ENCODE assay signal across 1 cellular context in the genomic region with DNA sequence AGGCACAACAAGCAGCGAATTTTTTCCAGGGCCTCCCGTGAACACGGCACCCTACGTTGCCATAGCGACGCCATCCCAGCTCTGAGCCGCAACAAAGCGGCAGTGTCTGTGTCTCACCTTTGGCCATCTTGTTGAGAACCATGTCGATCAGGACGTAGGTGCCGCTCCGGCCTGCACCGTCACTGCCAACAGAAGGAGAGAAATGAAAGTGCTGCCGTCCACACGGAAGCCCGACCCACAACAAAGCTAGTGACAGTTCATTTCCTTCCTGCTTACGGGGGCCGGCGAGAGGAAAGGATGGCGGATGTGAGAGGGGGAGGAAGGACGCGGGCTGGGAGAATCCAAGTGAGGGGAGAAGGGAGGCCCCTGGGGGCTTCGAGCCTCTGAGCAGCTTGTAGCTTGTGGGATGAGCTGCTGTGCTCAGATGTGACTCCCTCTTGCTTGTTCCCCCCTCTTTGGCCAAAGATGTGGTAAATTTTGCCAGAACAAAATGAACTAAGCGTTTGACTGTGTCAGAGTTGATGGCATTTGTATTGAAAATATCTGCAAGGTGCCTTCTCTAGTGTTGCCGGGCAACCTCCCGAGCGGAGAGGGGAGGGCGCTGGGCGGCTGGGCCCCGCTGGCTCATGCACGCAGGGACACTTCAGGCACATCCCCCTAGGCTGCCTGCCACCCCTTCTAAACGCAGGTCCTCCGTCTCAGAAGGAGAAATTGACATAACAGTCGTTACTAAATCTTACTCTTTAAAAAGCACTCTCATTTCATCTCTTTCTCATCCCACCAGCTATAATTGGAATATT.
TF ChIP-seq lines count a peak whose summit lies in the region.

No MANE protein-coding gene starts in this region.

TF ChIP-seq in HepG2, 621 proteins besides CTCF, POLR2A, EP300 and RAD21 (continued from another document and continues in another):
- TF ChIP-seq BCL3 (CRISPR knock-in tag; IDR thresholded peaks at IDR 0.05) (0 out of 2 replicates have a peak, but pooled peaks have one; percentile 46), ZNF614 (CRISPR knock-in tag; IDR thresholded peaks at IDR 0.05; ENCODE audit: borderline replicate concordance) (no peak), ZNF296 (CRISPR knock-in tag; conservative IDR thresholded peaks at IDR 0.05) (no peak), ZFX (CRISPR knock-in tag; IDR thresholded peaks at IDR 0.05; ENCODE audit: low read depth) (peak; percentile 83), KDM5B (CRISPR knock-in tag; IDR thresholded peaks at IDR 0.05; ENCODE audit: borderline replicate concordance) (no peak; the same call in 1 of the 2 replicates), ZNF574 (CRISPR knock-in tag; IDR thresholded peaks at IDR 0.05) (no peak), EZH2 (conservative IDR thresholded peaks at IDR 0.05; ENCODE audit: low read depth, low read length) (no peak), ZNF558 (CRISPR knock-in tag; IDR thresholded peaks at IDR 0.05; ENCODE audit: borderline replicate concordance) (no peak), ZNF644 (CRISPR knock-in tag; IDR thresholded peaks at IDR 0.05; ENCODE audit: low read depth) (no peak), RFX1 (IDR thresholded peaks at IDR 0.05) (peak; percentile 87), REXO4 (CRISPR knock-in tag; IDR thresholded peaks at IDR 0.05; ENCODE audit: borderline replicate concordance) (no peak), ZIK1 (CRISPR knock-in tag; IDR thresholded peaks at IDR 0.05; ENCODE audit: borderline replicate concordance, low read depth) (no peak), RARA (CRISPR knock-in tag; IDR thresholded peaks at IDR 0.05) (peak; percentile 29; the same call in 1 of the 2 replicates), ZNF660 (CRISPR knock-in tag; IDR thresholded peaks at IDR 0.05; ENCODE audit: borderline replicate concordance, low read depth) (no peak), FOXA3 (CRISPR knock-in tag; IDR thresholded peaks at IDR 0.05) (no peak), GABPB1 (CRISPR knock-in tag; IDR thresholded peaks at IDR 0.05) (peak; percentile 30; the same call in 1 of the 2 replicates), U2AF2 (IDR thresholded peaks at IDR 0.05; ENCODE audit: low read depth, low read length) (peak; percentile 91), ZNF550 (CRISPR knock-in tag; IDR thresholded peaks at IDR 0.05; ENCODE audit: borderline replicate concordance) (no peak), ZNF24 (IDR thresholded peaks at IDR 0.05) (no peak), NFE2 (CRISPR knock-in tag; IDR thresholded peaks at IDR 0.05) (no peak), ZNF687 (CRISPR knock-in tag; IDR thresholded peaks at IDR 0.05) (peak; percentile 91), ZNF768 (CRISPR knock-in tag; IDR thresholded peaks at IDR 0.05) (no peak), ZNF501 (CRISPR knock-in tag; IDR thresholded peaks at IDR 0.05) (0 out of 2 replicates have a peak, but pooled peaks have one; percentile 23), ZNF883 (CRISPR knock-in tag; IDR thresholded peaks at IDR 0.05; ENCODE audit: not compliant biosample characterization) (peak; percentile 11), E2F5 (CRISPR knock-in tag; conservative IDR thresholded peaks at IDR 0.05) (no peak), HNF1B (CRISPR knock-in tag; IDR thresholded peaks at IDR 0.05) (peak; percentile 61; the same call in 1 of the 2 replicates), ZNF136 (CRISPR knock-in tag; IDR thresholded peaks at IDR 0.05; ENCODE audit: low read depth) (peak; percentile 37; the same call in 1 of the 2 replicates), ZNF232 (CRISPR knock-in tag; IDR thresholded peaks at IDR 0.05; ENCODE audit: borderline replicate concordance) (no peak), ZKSCAN8 (CRISPR knock-in tag; IDR thresholded peaks at IDR 0.05; ENCODE audit: borderline replicate concordance) (0 out of 2 replicates have a peak, but pooled peaks have one; percentile 20), PHB2 (IDR thresholded peaks at IDR 0.05; ENCODE audit: partially characterized antibody) (no peak), SP5 (CRISPR knock-in tag; IDR thresholded peaks at IDR 0.05; ENCODE audit: borderline replicate concordance, low read depth) (no peak), BRCA1 (CRISPR knock-in tag; IDR thresholded peaks at IDR 0.05) (no peak), ZNF333 (CRISPR knock-in tag; IDR thresholded peaks at IDR 0.05; ENCODE audit: borderline replicate concordance) (no peak)
- TF ChIP-seq, protein P1, sequence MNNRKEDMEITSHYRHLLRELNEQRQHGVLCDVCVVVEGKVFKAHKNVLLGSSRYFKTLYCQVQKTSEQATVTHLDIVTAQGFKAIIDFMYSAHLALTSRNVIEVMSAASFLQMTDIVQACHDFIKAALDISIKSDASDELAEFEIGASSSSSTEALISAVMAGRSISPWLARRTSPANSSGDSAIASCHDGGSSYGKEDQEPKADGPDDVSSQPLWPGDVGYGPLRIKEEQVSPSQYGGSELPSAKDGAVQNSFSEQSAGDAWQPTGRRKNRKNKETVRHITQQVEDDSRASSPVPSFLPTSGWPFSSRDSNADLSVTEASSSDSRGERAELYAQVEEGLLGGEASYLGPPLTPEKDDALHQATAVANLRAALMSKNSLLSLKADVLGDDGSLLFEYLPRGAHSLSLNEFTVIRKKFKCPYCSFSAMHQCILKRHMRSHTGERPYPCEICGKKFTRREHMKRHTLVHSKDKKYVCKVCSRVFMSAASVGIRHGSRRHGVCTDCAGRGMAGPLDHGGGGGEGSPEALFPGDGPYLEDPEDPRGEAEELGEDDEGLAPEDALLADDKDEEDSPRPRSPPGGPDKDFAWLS (CRISPR knock-in tag; IDR thresholded peaks at IDR 0.05; ENCODE audit: borderline replicate concordance): no peak
- TF ChIP-seq, protein P2, sequence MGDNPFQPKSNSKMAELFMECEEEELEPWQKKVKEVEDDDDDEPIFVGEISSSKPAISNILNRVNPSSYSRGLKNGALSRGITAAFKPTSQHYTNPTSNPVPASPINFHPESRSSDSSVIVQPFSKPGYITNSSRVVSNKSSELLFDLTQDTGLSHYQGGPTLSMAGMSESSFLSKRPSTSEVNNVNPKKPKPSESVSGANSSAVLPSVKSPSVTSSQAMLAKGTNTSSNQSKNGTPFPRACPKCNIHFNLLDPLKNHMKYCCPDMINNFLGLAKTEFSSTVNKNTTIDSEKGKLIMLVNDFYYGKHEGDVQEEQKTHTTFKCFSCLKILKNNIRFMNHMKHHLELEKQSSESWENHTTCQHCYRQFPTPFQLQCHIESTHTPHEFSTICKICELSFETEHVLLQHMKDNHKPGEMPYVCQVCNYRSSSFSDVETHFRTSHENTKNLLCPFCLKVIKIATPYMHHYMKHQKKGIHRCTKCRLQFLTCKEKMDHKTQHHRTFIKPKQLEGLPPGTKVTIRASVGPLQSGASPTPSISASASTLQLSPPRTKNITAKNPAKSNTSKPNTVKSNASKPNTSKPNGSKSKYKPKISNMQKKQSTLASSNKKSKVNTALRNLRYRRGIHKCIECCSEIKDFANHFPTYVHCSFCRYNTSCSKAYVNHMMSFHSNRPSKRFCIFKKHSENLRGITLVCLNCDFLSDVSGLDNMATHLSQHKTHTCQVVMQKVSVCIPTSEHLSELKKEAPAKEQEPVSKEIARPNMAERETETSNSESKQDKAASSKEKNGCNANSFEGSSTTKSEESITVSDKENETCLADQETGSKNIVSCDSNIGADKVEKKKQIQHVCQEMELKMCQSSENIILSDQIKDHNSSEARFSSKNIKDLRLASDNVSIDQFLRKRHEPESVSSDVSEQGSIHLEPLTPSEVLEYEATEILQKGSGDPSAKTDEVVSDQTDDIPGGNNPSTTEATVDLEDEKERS (CRISPR knock-in tag; IDR thresholded peaks at IDR 0.05): no peak
- TF ChIP-seq, protein P3, sequence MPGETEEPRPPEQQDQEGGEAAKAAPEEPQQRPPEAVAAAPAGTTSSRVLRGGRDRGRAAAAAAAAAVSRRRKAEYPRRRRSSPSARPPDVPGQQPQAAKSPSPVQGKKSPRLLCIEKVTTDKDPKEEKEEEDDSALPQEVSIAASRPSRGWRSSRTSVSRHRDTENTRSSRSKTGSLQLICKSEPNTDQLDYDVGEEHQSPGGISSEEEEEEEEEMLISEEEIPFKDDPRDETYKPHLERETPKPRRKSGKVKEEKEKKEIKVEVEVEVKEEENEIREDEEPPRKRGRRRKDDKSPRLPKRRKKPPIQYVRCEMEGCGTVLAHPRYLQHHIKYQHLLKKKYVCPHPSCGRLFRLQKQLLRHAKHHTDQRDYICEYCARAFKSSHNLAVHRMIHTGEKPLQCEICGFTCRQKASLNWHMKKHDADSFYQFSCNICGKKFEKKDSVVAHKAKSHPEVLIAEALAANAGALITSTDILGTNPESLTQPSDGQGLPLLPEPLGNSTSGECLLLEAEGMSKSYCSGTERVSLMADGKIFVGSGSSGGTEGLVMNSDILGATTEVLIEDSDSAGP (CRISPR knock-in tag; IDR thresholded peaks at IDR 0.05; ENCODE audit: borderline replicate concordance): peak; percentile 51; the same call in 1 of the 2 replicates
- TF ChIP-seq, protein P4, sequence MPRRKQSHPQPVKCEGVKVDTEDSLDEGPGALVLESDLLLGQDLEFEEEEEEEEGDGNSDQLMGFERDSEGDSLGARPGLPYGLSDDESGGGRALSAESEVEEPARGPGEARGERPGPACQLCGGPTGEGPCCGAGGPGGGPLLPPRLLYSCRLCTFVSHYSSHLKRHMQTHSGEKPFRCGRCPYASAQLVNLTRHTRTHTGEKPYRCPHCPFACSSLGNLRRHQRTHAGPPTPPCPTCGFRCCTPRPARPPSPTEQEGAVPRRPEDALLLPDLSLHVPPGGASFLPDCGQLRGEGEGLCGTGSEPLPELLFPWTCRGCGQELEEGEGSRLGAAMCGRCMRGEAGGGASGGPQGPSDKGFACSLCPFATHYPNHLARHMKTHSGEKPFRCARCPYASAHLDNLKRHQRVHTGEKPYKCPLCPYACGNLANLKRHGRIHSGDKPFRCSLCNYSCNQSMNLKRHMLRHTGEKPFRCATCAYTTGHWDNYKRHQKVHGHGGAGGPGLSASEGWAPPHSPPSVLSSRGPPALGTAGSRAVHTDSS (CRISPR knock-in tag; conservative IDR thresholded peaks at IDR 0.05): no peak
